9 cellular contexts compared by ENCODE assay signal in the genomic region with DNA sequence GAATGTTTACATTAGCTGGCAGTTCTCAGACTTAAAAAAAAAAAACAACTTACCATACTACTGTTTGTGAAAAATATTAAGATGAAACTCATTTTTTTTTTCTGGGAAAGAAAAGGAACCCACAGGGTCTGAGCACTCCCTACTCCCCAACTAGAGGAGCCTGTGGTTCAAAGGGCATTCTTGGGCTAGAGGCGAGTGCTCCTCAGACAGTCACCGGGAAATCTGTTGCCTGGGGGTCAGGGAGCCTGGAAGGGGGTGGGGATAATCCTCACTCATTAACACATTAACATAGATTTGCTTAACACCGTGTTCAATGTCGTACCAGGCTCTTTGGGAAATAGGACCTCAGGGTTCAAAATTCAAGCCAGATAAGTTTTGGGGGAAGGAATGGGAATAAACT.
"Had no signal": no experiment of that assay in that cellular context is flagged by ENCODE, and none has a peak within 500 bp of the region (broad histone marks: within the 10 kb centered on the region; RNA-seq: fewer than 3 reads in every experiment).

No MANE protein-coding gene starts in this region.

- H2AFZ ChIP-seq: GM23248, GM23338 had no signal

- ATAC-seq: GM23338, HCT116 had no signal

- H3K27ac ChIP-seq: GM23248 had no signal

- H3K4me3 ChIP-seq: GM23248, GM23338, HAP-1 had no signal

- DNase-seq: GM23248, GOT3, H7, H9, HCEC 1CT, HFFc6 had no signal

- H3K9me3 ChIP-seq: HAP-1 had no signal

- H3K9ac ChIP-seq: GM23248 had no signal

- H3K4me2 ChIP-seq: GM23338 had no signal

- H3K36me3 ChIP-seq: HAP-1 had no signal
